In the genomic region with DNA sequence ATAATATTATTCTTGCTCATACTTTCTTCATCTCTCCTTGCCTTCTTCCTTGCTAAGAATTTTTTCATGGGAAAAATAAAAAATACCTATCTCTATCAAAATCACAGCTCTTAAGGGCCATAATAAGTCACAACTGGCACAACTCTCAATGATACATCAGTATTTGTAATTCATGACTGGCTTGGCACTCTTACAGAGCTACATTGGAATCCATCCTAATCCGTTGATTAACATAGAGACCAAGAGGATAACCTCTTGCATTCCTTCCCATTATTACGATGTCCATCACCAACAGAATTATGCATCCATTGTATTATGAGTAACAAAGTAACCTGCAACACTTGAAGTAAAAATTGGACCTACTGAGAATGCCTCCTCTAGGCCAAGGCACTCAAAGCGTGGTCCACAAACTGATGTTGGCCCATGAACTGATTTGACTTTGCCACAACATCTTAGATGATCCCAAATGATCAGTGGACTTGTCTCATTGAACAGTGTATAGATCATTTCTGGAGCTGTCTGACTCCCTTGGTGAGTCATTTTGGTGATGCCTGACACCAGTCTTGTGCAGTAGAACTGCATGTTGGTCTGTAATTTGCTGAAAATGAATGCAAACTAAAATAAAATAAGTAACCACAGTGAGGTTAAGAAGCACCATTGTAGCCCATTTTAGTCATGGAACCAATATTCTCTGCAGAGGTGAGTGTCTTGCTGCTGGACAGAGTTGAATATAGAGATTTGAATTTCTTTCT, we compare ENCODE assay signal across 26 cellular contexts.
DNase-seq lines count a peak whose midpoint lies in the region; ATAC-seq lines count a peak whose summit lies in the region.
"Had no signal": no experiment of that assay in that cellular context is flagged by ENCODE, and none has a peak within 500 bp of the region (broad histone marks: within the 10 kb centered on the region; RNA-seq: fewer than 3 reads in every experiment).

No MANE protein-coding gene starts in this region.

- peak; percentile 33 for ATAC-seq in activated CD4-positive, alpha-beta T cell treated with anti-CD3 and anti-CD28 coated beads for 36 hours
- no peak for ATAC-seq in GM18498 (IDR thresholded peaks at IDR 0.05; ENCODE audit: unreplicated experiment)
- no peak for ATAC-seq in HG03354 (IDR thresholded peaks at IDR 0.05; ENCODE audit: poor library complexity, severe bottlenecking, unreplicated experiment)
- ATAC-seq: HCT116, K562, Right ventricle myocardium inferior, SK-N-SH treated with all-trans-retinoic acid at 6 μM for 48 hours had no signal

- no peak overlapping the region for H3K4me3 Mint-ChIP-seq in activated CD4-positive, alpha-beta T cell treated with anti-CD3 and anti-CD28 coated beads for 36 hours
- H3K4me3 Mint-ChIP-seq: CD4-positive, alpha-beta memory T cell had no signal

- DNase-seq in activated CD4-positive, alpha-beta T cell treated with anti-CD3 and anti-CD28 coated beads for 36 hours, result no peak
- DNase-seq in activated CD4-positive, alpha-beta T cell treated with anti-CD3 and anti-CD28 coated beads for 1 hour, result no peak
- DNase-seq in amniotic epithelial cell (ENCODE audit: low read depth), result peak; percentile 42
- peak; percentile 31 for DNase-seq in islet precursor cell
- no peak for DNase-seq in AML-193 (lab: John Stamatoyannopoulos, UW)
- DNase-seq: C1 segment of cervical spinal cord; CD4-positive, alpha-beta memory T cell; DMS 273 treated with DMSO at 0.1 percent for 48 hours; DMS79; EL; GDM1; Kasumi-1; NCI-H1105 treated with DMSO at 0.1 percent for 48 hours; NCI-H2029 treated with DMSO at 0.1 percent for 48 hours; NCI-H446 treated with DMSO at 0.1 percent for 48 hours; NCI-H526; NCI-H82; NK-92 treated with Interleukin-12 subunit alpha and Interleukin-12 subunit beta, amount 100 ng/mL, for 24 hours; PC-9; SJCRH30 had no signal

- H3K27ac Mint-ChIP-seq in activated CD4-positive, alpha-beta T cell treated with anti-CD3 and anti-CD28 coated beads for 36 hours, result no peak overlapping the region
- H3K27ac Mint-ChIP-seq: CD4-positive, alpha-beta memory T cell had no signal

- no peaks in the 10 kb centered on the region for H3K36me3 Mint-ChIP-seq in activated CD4-positive, alpha-beta T cell treated with anti-CD3 and anti-CD28 coated beads for 36 hours (ENCODE audit: low read depth)

- POLR2A ChIA-PET in activated CD4-positive, alpha-beta T cell treated with anti-CD3 and anti-CD28 coated beads for 36 hours (lab: Charles Lee), result no interaction called here

- no peaks in the 10 kb centered on the region for H3K9me3 Mint-ChIP-seq in activated CD4-positive, alpha-beta T cell treated with anti-CD3 and anti-CD28 coated beads for 36 hours (ENCODE audit: low read depth)
- H3K9me3 Mint-ChIP-seq: CD4-positive, alpha-beta memory T cell had no signal

- peaks cover 7% of the 10 kb centered on the region for H3K27me3 Mint-ChIP-seq in activated CD4-positive, alpha-beta T cell treated with anti-CD3 and anti-CD28 coated beads for 36 hours

- CTCF ChIA-PET in activated CD4-positive, alpha-beta T cell treated with anti-CD3 and anti-CD28 coated beads for 36 hours (lab: Charles Lee), result interaction anchor here (1.4 kb wide), 1 partner anchor 167 kb away, joined by 4 read pairs; no protein-coding TSS in a partner anchor

- intact Hi-C loops in activated CD4-positive, alpha-beta T cell treated with anti-CD3 and anti-CD28 coated beads for 36 hours (cut with DNase I, micrococcal nuclease), result no loop called here

- peaks cover 17% of the 10 kb centered on the region for H3K4me1 Mint-ChIP-seq in activated CD4-positive, alpha-beta T cell treated with anti-CD3 and anti-CD28 coated beads for 36 hours

Comparison
In these comparisons a context has a peak if more than half of its experiments do, and no peak if none do; other contexts are left out.
1. DNase-seq: peak in amniotic epithelial cell (single experiment) and islet precursor cell (single experiment); none in activated CD4-positive, alpha-beta T cell treated with anti-CD3 and anti-CD28 coated beads for 36 hours (single experiment), activated CD4-positive, alpha-beta T cell treated with anti-CD3 and anti-CD28 coated beads for 1 hour (single experiment) and AML-193 (0 of 2).